8 cellular contexts compared by ENCODE assay signal in the genomic region with DNA sequence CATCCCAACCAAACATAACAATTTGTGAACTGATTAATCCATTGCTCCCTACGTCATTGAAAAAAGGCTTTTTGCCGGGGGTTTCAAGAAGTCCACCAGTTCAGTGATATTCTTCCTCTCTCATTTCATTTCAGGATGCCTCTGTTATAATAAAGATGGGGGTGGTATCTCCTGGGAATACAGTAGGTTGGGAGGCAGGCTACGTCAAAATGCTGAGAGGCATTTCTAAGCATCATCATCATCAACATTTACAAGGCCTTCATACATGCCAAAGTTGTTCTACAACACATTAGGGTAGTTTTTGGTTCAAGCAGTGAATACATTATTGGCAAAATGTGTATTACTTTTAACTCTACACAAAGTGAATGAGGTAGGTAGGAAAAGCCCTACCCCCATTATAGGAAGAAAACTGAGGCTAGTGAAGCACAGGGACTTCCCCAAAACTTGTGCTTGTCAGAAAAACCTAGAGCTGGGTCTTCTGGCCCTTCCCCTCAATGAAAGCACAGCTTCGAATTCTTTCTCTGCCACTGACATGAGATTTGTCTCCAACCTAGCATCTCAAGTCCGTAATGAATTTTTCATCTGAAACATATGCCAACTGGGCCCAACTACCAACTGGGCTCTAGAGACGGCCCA. TPM values are rescaled to one million over a fixed set of nuclear protein-coding genes. Genes with fewer than 3 reads are reported as not detected.
DNase-seq lines count a peak whose midpoint lies in the region; ATAC-seq lines count a peak whose summit lies in the region.

No MANE protein-coding gene starts in this region.

- peaks cover 28% of the 10 kb centered on the region for H3K27me3 Mint-ChIP-seq in activated CD4-positive, alpha-beta T cell treated with anti-CD3 and anti-CD28 coated beads, Interleukin-2, amount 10 ng/mL, durations not matched to agents 7 days and 5 days
- peaks cover 32% of the 10 kb centered on the region for H3K27me3 Mint-ChIP-seq in activated CD4-positive, alpha-beta memory T cell treated with anti-CD3 and anti-CD28 coated beads for 36 hours

- no peak for DNase-seq in activated CD4-positive, alpha-beta T cell treated with anti-CD3 and anti-CD28 coated beads, Interleukin-2, amount 10 ng/mL, durations not matched to agents 7 days and 5 days
- DNase-seq in activated CD4-positive, alpha-beta T cell treated with anti-CD3 and anti-CD28 coated beads for 48 hours, result no peak
- DNase-seq in activated CD4-positive, alpha-beta memory T cell treated with anti-CD3 and anti-CD28 coated beads for 36 hours, result no peak
- DNase-seq in inferior parietal cortex (ENCODE audit: extremely low spot score), result peak; percentile 8
- no peak for DNase-seq in KBM-7
- no peak for DNase-seq in AG20443 (ENCODE audit: low spot score)

- H3K36me3 ChIP-seq in thymus (ENCODE audit: control insufficient read depth, insufficient read depth), result no peaks in the 10 kb centered on the region

- intact Hi-C loops in activated CD4-positive, alpha-beta memory T cell treated with anti-CD3 and anti-CD28 coated beads for 36 hours (cut with micrococcal nuclease), result loop anchor here (5.0 to 10.0 kb wide), 5 partner anchors 132 to 1592 kb away; a partner anchor contains a TSS

- H3K9me3 ChIP-seq in thymus (ENCODE audit: control insufficient read depth), result no peaks in the 10 kb centered on the region

- H3K27ac ChIP-seq in thymus (ENCODE audit: low read depth), result peak overlapping the region; percentile 93

- peaks cover 34% of the 10 kb centered on the region for H3K27me3 ChIP-seq in thymus (ENCODE audit: control insufficient read depth, insufficient read depth)

- H3K4me1 ChIP-seq in thymus (ENCODE audit: control insufficient read depth, insufficient read depth, low read length), result peaks cover 8% of the 10 kb centered on the region

- CTCF ChIA-PET in activated CD4-positive, alpha-beta T cell treated with anti-CD3 and anti-CD28 coated beads, Interleukin-2, amount 10 ng/mL, durations not matched to agents 7 days and 5 days (lab: Charles Lee), result interaction anchor here (1.1 to 2.9 kb wide), 2 partner anchors 9 to 13 kb away, joined by 3 to 15 read pairs; a partner anchor contains a TSS
- CTCF ChIA-PET in activated CD4-positive, alpha-beta memory T cell treated with anti-CD3 and anti-CD28 coated beads for 36 hours (lab: Charles Lee), result interaction anchor here (0.9 to 5.1 kb wide), 3 partner anchors 13 to 597 kb away, joined by 3 to 43 read pairs (median 4); a partner anchor contains a TSS

- H3K9me3 Mint-ChIP-seq in activated CD4-positive, alpha-beta T cell treated with anti-CD3 and anti-CD28 coated beads, Interleukin-2, amount 10 ng/mL, durations not matched to agents 7 days and 5 days, result peaks cover 2% of the 10 kb centered on the region
- no peaks in the 10 kb centered on the region for H3K9me3 Mint-ChIP-seq in activated CD4-positive, alpha-beta memory T cell treated with anti-CD3 and anti-CD28 coated beads for 36 hours

- in situ Hi-C loops in KBM-7 (cut with MboI; ENCODE audit: low pct_unique_long_range_greater_than_20kb, low sequenced_read_pairs), result no loop called here

- H3K27ac Mint-ChIP-seq in activated CD4-positive, alpha-beta T cell treated with anti-CD3 and anti-CD28 coated beads, Interleukin-2, amount 10 ng/mL, durations not matched to agents 7 days and 5 days, result peak overlapping the region; percentile 99
- peak overlapping the region; percentile 91 for H3K27ac Mint-ChIP-seq in activated CD4-positive, alpha-beta memory T cell treated with anti-CD3 and anti-CD28 coated beads for 36 hours

- WGBS in thymus, result 42% methylated on average over 6 of the region's 6 CpGs

- peak; percentile 3 for ATAC-seq in HG03039 (IDR thresholded peaks at IDR 0.05; ENCODE audit: unreplicated experiment)

- H3K4me3 Mint-ChIP-seq in activated CD4-positive, alpha-beta T cell treated with anti-CD3 and anti-CD28 coated beads, Interleukin-2, amount 10 ng/mL, durations not matched to agents 7 days and 5 days, result peak overlapping the region; percentile 86
- peak overlapping the region; percentile 91 for H3K4me3 Mint-ChIP-seq in activated CD4-positive, alpha-beta memory T cell treated with anti-CD3 and anti-CD28 coated beads for 36 hours

- peaks cover 10% of the 10 kb centered on the region for H3K36me3 Mint-ChIP-seq in activated CD4-positive, alpha-beta T cell treated with anti-CD3 and anti-CD28 coated beads, Interleukin-2, amount 10 ng/mL, durations not matched to agents 7 days and 5 days (ENCODE audit: low read depth)
- H3K36me3 Mint-ChIP-seq in activated CD4-positive, alpha-beta memory T cell treated with anti-CD3 and anti-CD28 coated beads for 36 hours, result peaks cover 8% of the 10 kb centered on the region

- H3K4me1 Mint-ChIP-seq in activated CD4-positive, alpha-beta T cell treated with anti-CD3 and anti-CD28 coated beads, Interleukin-2, amount 10 ng/mL, durations not matched to agents 7 days and 5 days, result peaks cover 28% of the 10 kb centered on the region
- H3K4me1 Mint-ChIP-seq in activated CD4-positive, alpha-beta memory T cell treated with anti-CD3 and anti-CD28 coated beads for 36 hours (ENCODE audit: low read depth), result peaks cover 17% of the 10 kb centered on the region

- POLR2A ChIA-PET in activated CD4-positive, alpha-beta T cell treated with anti-CD3 and anti-CD28 coated beads, Interleukin-2, amount 10 ng/mL, durations not matched to agents 7 days and 5 days (lab: Charles Lee), result no interaction called here
- POLR2A ChIA-PET in activated CD4-positive, alpha-beta memory T cell treated with anti-CD3 and anti-CD28 coated beads for 36 hours (lab: Charles Lee), result interaction anchor here (1.2 to 2.4 kb wide), 3 partner anchors 12 to 787 kb away, joined by 5 to 11 read pairs (median 9); a partner anchor contains a TSS

- peak overlapping the region; percentile 90 for H3K4me3 ChIP-seq in thymus (ENCODE audit: low read length)

RNA-seq across cellular contexts. Expression of a gene that starts 11.3 kb away (rescaled TPM):
- not detected for total RNA-seq in activated CD4-positive, alpha-beta T cell treated with anti-CD3 and anti-CD28 coated beads, Interleukin-2, amount 10 ng/mL, durations not matched to agents 7 days and 5 days
- not detected for total RNA-seq in activated CD4-positive, alpha-beta memory T cell treated with anti-CD3 and anti-CD28 coated beads for 36 hours
- polyA plus RNA-seq in thymus, result 6.0 TPM
